Comparison of ENCODE assay signal across 8 cellular contexts in the genomic region with DNA sequence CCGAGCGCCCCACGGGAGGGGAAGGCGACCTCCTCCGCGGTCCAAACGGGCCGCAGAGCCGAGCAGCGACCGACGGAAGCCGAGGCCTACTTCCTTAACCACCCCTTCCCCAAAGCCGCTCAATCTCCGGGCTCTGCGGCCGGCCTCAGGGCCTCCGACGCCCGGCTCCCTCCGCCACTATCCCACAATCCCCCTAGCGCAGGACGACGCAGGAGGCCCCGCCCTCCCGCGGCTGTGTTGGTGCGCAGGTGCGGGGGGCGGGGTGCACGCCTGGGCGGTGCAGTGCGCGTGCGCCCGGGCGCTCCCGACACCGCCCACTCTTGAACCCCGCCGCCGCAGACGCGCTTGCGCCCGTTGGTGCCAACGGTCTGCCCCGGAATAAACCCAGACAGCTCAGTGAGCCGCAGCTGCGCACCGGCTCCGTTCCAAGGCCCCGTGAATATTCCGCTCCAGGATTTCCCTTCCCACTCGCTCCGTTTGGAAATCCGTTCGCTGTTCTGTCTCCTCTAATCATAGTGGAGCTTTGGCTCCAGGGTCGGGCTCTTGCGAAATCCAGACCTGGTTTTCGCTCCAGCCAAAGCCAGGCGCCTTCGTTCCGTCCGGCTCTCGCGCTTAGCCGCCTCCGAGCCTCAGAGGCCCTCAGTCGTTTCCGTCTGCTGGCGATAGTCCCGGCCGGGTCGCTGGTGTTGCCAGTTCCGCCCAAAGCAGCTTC. TPM values are rescaled to one million over a fixed set of nuclear protein-coding genes. Genes with fewer than 3 reads are reported as not detected.
A peak's percentile ranks its signal among the peaks of the same experiment; 100 is the strongest.
DNase-seq lines count a peak whose midpoint lies in the region; ATAC-seq, FAIRE-seq and TF ChIP-seq lines count a peak whose summit lies in the region.

A gene with protein sequence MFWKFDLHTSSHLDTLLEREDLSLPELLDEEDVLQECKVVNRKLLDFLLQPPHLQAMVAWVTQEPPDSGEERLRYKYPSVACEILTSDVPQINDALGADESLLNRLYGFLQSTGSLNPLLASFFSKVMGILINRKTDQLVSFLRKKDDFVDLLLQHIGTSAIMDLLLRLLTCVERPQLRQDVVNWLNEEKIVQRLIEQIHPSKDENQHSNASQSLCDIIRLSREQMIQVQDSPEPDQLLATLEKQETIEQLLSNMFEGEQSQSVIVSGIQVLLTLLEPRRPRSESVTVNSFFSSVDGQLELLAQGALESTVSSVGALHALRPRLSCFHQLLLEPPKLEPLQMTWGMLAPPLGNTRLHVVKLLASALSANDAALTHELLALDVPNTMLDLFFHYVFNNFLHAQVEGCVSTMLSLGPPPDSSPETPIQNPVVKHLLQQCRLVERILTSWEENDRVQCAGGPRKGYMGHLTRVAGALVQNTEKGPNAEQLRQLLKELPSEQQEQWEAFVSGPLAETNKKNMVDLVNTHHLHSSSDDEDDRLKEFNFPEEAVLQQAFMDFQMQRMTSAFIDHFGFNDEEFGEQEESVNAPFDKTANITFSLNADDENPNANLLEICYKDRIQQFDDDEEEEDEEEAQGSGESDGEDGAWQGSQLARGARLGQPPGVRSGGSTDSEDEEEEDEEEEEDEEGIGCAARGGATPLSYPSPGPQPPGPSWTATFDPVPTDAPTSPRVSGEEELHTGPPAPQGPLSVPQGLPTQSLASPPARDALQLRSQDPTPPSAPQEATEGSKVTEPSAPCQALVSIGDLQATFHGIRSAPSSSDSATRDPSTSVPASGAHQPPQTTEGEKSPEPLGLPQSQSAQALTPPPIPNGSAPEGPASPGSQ (minus strand): TSS at position 190 of the 712 bp plus-strand sequence. CDS start 11,914 bp downstream, outside the sequence.

- intact Hi-C loops in natural killer cell (cut with micrococcal nuclease) = loop anchor here (1.0 to 10.0 kb wide), 4 partner anchors 21 to 795 kb away; partner anchors contain the start of genes HSPBP1 and KMT5C

- peaks cover 29% of the 10 kb centered on the region for H4K20me1 ChIP-seq in Loucy (ENCODE audit: insufficient read depth, low read length, poor library complexity, severe bottlenecking)

- no peaks in the 10 kb centered on the region for H3K9me2 ChIP-seq in Loucy (replicated peaks; ENCODE audit: low read depth, low read length)

- peaks cover 45% of the 10 kb centered on the region for H3K79me2 ChIP-seq in Loucy (ENCODE audit: insufficient read depth, low read length)

- H3K36me3 ChIP-seq in Loucy (ENCODE audit: insufficient read depth, low read length) = no peaks in the 10 kb centered on the region; the same call in 1 of the 2 replicates

- DNase-seq in EL (peak; percentile 100), H54 (ENCODE audit: insufficient read length, low spot score) (peak; percentile 100), fibroblast of peridontal ligament (ENCODE audit: extremely low read depth) (peak; percentile 100), natural killer cell (peak; percentile 92)
- DNase-seq in activated T-helper 9 cell treated with anti-CD3 and anti-CD28 coated beads, Interleukin-2, amount 50 U/mL, for 16 hours (ENCODE audit: low read depth) = peak; percentile 92
- DNase-seq in stimulated activated naive CD4-positive, alpha-beta T cell treated with Interleukin-2 at 50 U/mL for 16 hours (lab: John Stamatoyannopoulos, UW) = peak; percentile 96

- TF ChIP-seq POLR2A in H54 (IDR thresholded peaks at IDR 0.05; ENCODE audit: low read depth, low read length) = peak; percentile 94
- TF ChIP-seq POLR2A in Raji (IDR thresholded peaks at IDR 0.05; ENCODE audit: insufficient read depth, low read depth, low read length) = peak; percentile 74

- peak; percentile 36 for FAIRE-seq in H54 (lab: Jason Lieb, UNC)

- H3K27me3 ChIP-seq in Loucy (ENCODE audit: insufficient read depth, low read length, poor library complexity, severe bottlenecking) = no peaks in the 10 kb centered on the region

- H3K9ac ChIP-seq in Loucy (ENCODE audit: low read depth, low read length, poor library complexity, severe bottlenecking) = peak within 1 kb of the TSS; percentile 100

- H2AFZ ChIP-seq in Loucy (ENCODE audit: low read length) = no peak within 1 kb of the TSS

- no peaks in the 10 kb centered on the region for H3K9me3 ChIP-seq in Loucy (ENCODE audit: insufficient read depth, low read depth, low read length)

- H3K27ac Mint-ChIP-seq in natural killer cell = peak within 1 kb of the TSS; percentile 93 to 99

- no peaks in the 10 kb centered on the region for H3K27me3 Mint-ChIP-seq in natural killer cell (ENCODE audit: low read depth in 2 of 2)

- no peaks in the 10 kb centered on the region for H3K9me3 Mint-ChIP-seq in natural killer cell

- H3K4me2 ChIP-seq in Loucy (ENCODE audit: low read depth, low read length, poor library complexity, severe bottlenecking) = peak within 1 kb of the TSS; percentile 97

- peak within 1 kb of the TSS; percentile 89 for H3K4me3 ChIP-seq in Loucy (ENCODE audit: low read length, poor library complexity, severe bottlenecking)

- peak within 1 kb of the TSS; percentile 98 for H3K4me3 Mint-ChIP-seq in natural killer cell

- H3K4me1 Mint-ChIP-seq in natural killer cell = peaks cover 51 to 53% of the 10 kb centered on the region in 2 donors

- TF ChIP-seq CTCF in Loucy (conservative IDR thresholded peaks at IDR 0.05; ENCODE audit: low read length) = no peak
- TF ChIP-seq CTCF in natural killer cell (IDR thresholded peaks at IDR 0.05) = no peak

- peaks cover 16% of the 10 kb centered on the region for H3F3A ChIP-seq in Loucy (ENCODE audit: low read depth)

- ATAC-seq in natural killer cell = peak; percentile 77 to 93 (median 84)

- peaks cover 33% of the 10 kb centered on the region for H3K4me1 ChIP-seq in Loucy (ENCODE audit: insufficient read depth, low read length, poor library complexity, severe bottlenecking)

- no peaks in the 10 kb centered on the region for H3K36me3 Mint-ChIP-seq in natural killer cell

RNA-seq across cellular contexts. Expression of the gene that starts here (rescaled TPM):
- 100 to 1,000 TPM; 252 to 275 (median 260) TPM for total RNA-seq in natural killer cell

Comparison
In these comparisons a context has a peak if more than half of its experiments do, and no peak if none do; other contexts are left out.
1. Peak in every context shown above with its lines: DNase-seq, ATAC-seq and H3K4me3 ChIP-seq.